In genomic region chr6:158627940-158628211, GRCh38 we compare ENCODE assay signal across 19 cellular contexts. TPM values are rescaled to one million over a fixed set of nuclear protein-coding genes. Genes with fewer than 3 reads are reported as not detected.
DNase-seq lines count a peak whose midpoint lies in the region; ATAC-seq and TF ChIP-seq lines count a peak whose summit lies in the region.
"Had no signal": no experiment of that assay in that cellular context is flagged by ENCODE, and none has a peak within 500 bp of the region (broad histone marks: within the 10 kb centered on the region; RNA-seq: fewer than 3 reads in every experiment).

No MANE protein-coding gene starts in this region.

- no peak overlapping the region for H3K27ac Mint-ChIP-seq in activated T-cell treated with anti-CD3 and anti-CD28 coated beads, Interleukin-2, amount 50 U/mL, for 72 hours
- H3K27ac Mint-ChIP-seq in WTC11 (peak overlapping the region; percentile 12), immature natural killer cell (peak overlapping the region in 5 of 6 donors; percentile 81 to 97 (median 92))
- H3K27ac Mint-ChIP-seq in stimulated activated memory B cell treated with anti-CD40 and anti-IgM and Interleukin-4, amounts not matched to agents 10 μg/mL and 1 μg/mL and 100 μg/mL, for 72 hours: peak overlapping the region; percentile 2
- H3K27ac Mint-ChIP-seq: activated T-helper 1 cell treated with anti-CD3 and anti-CD28 coated beads, Interleukin-12 subunit alpha, Interleukin-12 subunit beta, Interleukin-2, Interleukin-4 antibody, amounts not matched to agents 30 ng/mL and 10 ng/mL and 1 ng/mL, durations not matched to agents 14 hours and 24 hours and 36 hours had no signal

- no peaks in the 10 kb centered on the region for H3K27me3 Mint-ChIP-seq in activated T-cell treated with anti-CD3 and anti-CD28 coated beads, Interleukin-2, amount 50 U/mL, for 72 hours (ENCODE audit: low read depth)
- H3K27me3 Mint-ChIP-seq in WTC11 (ENCODE audit: low read depth) (no peaks in the 10 kb centered on the region), immature natural killer cell (ENCODE audit: low read depth in 3 of 3) (peaks cover 0 to 9% (median 2%) of the 10 kb centered on the region in 3 donors)
- H3K27me3 Mint-ChIP-seq in stimulated activated memory B cell treated with anti-CD40 and anti-IgM and Interleukin-4, amounts not matched to agents 10 μg/mL and 1 μg/mL and 100 μg/mL, for 72 hours: no peaks in the 10 kb centered on the region

- no peak for TF ChIP-seq CTCF in WTC11 (IDR thresholded peaks at IDR 0.05)

- H3K9me3 Mint-ChIP-seq in activated T-cell treated with anti-CD3 and anti-CD28 coated beads, Interleukin-2, amount 50 U/mL, for 72 hours: no peaks in the 10 kb centered on the region
- H3K9me3 Mint-ChIP-seq in WTC11: no peaks in the 10 kb centered on the region
- H3K9me3 Mint-ChIP-seq in immature natural killer cell: peaks cover 0 to 3% (median 0%) of the 10 kb centered on the region in 6 donors
- no peaks in the 10 kb centered on the region for H3K9me3 Mint-ChIP-seq in stimulated activated memory B cell treated with anti-CD40 and anti-IgM and Interleukin-4, amounts not matched to agents 10 μg/mL and 1 μg/mL and 100 μg/mL, for 72 hours
- H3K9me3 Mint-ChIP-seq: activated T-helper 1 cell treated with anti-CD3 and anti-CD28 coated beads, Interleukin-12 subunit alpha, Interleukin-12 subunit beta, Interleukin-2, Interleukin-4 antibody, amounts not matched to agents 30 ng/mL and 10 ng/mL and 1 ng/mL, durations not matched to agents 14 hours and 24 hours and 36 hours had no signal

- CTCF ChIA-PET in WTC11 (lab: Charles Lee): interaction anchor here (1.4 to 1.8 kb wide), 3 partner anchors 23 to 414 kb away, joined by 4 to 11 read pairs (median 6); no protein-coding TSS in a partner anchor

- no peak overlapping the region for H3K4me3 Mint-ChIP-seq in activated T-cell treated with anti-CD3 and anti-CD28 coated beads, Interleukin-2, amount 50 U/mL, for 72 hours
- no peak overlapping the region for H3K4me3 Mint-ChIP-seq in WTC11
- H3K4me3 Mint-ChIP-seq in immature natural killer cell: no peak overlapping the region
- H3K4me3 Mint-ChIP-seq in stimulated activated memory B cell treated with anti-CD40 and anti-IgM and Interleukin-4, amounts not matched to agents 10 μg/mL and 1 μg/mL and 100 μg/mL, for 72 hours: no peak overlapping the region
- H3K4me3 Mint-ChIP-seq: activated T-helper 1 cell treated with anti-CD3 and anti-CD28 coated beads, Interleukin-12 subunit alpha, Interleukin-12 subunit beta, Interleukin-2, Interleukin-4 antibody, amounts not matched to agents 30 ng/mL and 10 ng/mL and 1 ng/mL, durations not matched to agents 14 hours and 24 hours and 36 hours had no signal

- peaks cover 49% of the 10 kb centered on the region for H3K4me1 Mint-ChIP-seq in activated T-cell treated with anti-CD3 and anti-CD28 coated beads, Interleukin-2, amount 50 U/mL, for 72 hours (ENCODE audit: low read depth)
- H3K4me1 Mint-ChIP-seq in WTC11 (peaks cover 23% of the 10 kb centered on the region), immature natural killer cell (peaks cover 39 to 54% of the 10 kb centered on the region in 2 donors)
- H3K4me1 Mint-ChIP-seq in stimulated activated memory B cell treated with anti-CD40 and anti-IgM and Interleukin-4, amounts not matched to agents 10 μg/mL and 1 μg/mL and 100 μg/mL, for 72 hours: no peaks in the 10 kb centered on the region

- H3K36me3 Mint-ChIP-seq in activated T-cell treated with anti-CD3 and anti-CD28 coated beads, Interleukin-2, amount 50 U/mL, for 72 hours (ENCODE audit: insufficient read depth in 2 of 2): peaks cover 7 to 30% of the 10 kb centered on the region in 2 donors
- H3K36me3 Mint-ChIP-seq in WTC11: peaks cover 45% of the 10 kb centered on the region
- peaks cover 34 to 72% (median 34%) of the 10 kb centered on the region in 3 donors for H3K36me3 Mint-ChIP-seq in immature natural killer cell
- peaks cover 44% of the 10 kb centered on the region for H3K36me3 Mint-ChIP-seq in stimulated activated memory B cell treated with anti-CD40 and anti-IgM and Interleukin-4, amounts not matched to agents 10 μg/mL and 1 μg/mL and 100 μg/mL, for 72 hours

- no peak for ATAC-seq in activated T-cell treated with anti-CD3 and anti-CD28 coated beads, Interleukin-2, amount 50 U/mL, for 72 hours (replicated peaks in 1 of 2)
- ATAC-seq in WTC11 (no peak), GM21526 (IDR thresholded peaks at IDR 0.05; ENCODE audit: low FRiP score, unreplicated experiment) (no peak)
- no peak for ATAC-seq in stimulated activated memory B cell treated with anti-CD40 and anti-IgM and Interleukin-4, amounts not matched to agents 10 μg/mL and 1 μg/mL and 100 μg/mL, for 72 hours
- ATAC-seq: A549; mucosa of descending colon; right lobe of liver; stimulated activated naive CD8-positive, alpha-beta T cell treated with anti-CD3 and anti-CD28 coated beads, Interleukin-15, Interleukin-2, amounts not matched to agents 100 U/mL and 50 U/mL, for 24 hours had no signal

- POLR2A ChIA-PET in WTC11 (lab: Charles Lee): no interaction called here

- DNase-seq in activated T-cell treated with anti-CD3 and anti-CD28 coated beads, Interleukin-2, amount 50 U/mL, for 1 hour: peak; percentile 4
- no peak for DNase-seq in activated T-cell treated with anti-CD3 and anti-CD28 coated beads, Interleukin-2, amount 50 U/mL, for 72 hours
- no peak for DNase-seq in WTC11 (ENCODE audit: low spot score)
- no peak for DNase-seq in immature natural killer cell
- DNase-seq in NCI-H524 treated with DMSO at 0.1 percent for 48 hours (lab: John Stamatoyannopoulos, UW): no peak
- no peak for DNase-seq in NCI-H2081 (lab: John Stamatoyannopoulos, UW)
- DNase-seq: amygdala; DMS 273 treated with DMSO at 0.1 percent for 48 hours; GDM1; left ventricle myocardium inferior; mucosa of descending colon; NCI-H1436; NCI-H526 treated with DMSO at 0.1 percent for 48 hours; stimulated activated naive CD8-positive, alpha-beta T cell treated with anti-CD3 and anti-CD28 coated beads, Interleukin-15, Interleukin-2, amounts not matched to agents 100 U/mL and 50 U/mL, for 24 hours had no signal

TF ChIP-seq in WTC11, 78 proteins besides CTCF, POLR2A, EP300 and RAD21 (continues in another document):
- TF ChIP-seq, protein P1, sequence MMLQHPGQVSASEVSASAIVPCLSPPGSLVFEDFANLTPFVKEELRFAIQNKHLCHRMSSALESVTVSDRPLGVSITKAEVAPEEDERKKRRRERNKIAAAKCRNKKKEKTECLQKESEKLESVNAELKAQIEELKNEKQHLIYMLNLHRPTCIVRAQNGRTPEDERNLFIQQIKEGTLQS (CRISPR knock-in tag; conservative IDR thresholded peaks at IDR 0.05): no peak
- TF ChIP-seq NR3C1 (CRISPR knock-in tag; conservative IDR thresholded peaks at IDR 0.05; ENCODE audit: low read depth) (no peak), ZNF138 (CRISPR knock-in tag; conservative IDR thresholded peaks at IDR 0.05) (no peak), MXD4 (CRISPR knock-in tag; IDR thresholded peaks at IDR 0.05; ENCODE audit: borderline replicate concordance) (no peak), ELF4 (CRISPR knock-in tag; IDR thresholded peaks at IDR 0.05; ENCODE audit: low read depth) (no peak), MLX (CRISPR knock-in tag; IDR thresholded peaks at IDR 0.05) (no peak), IRF2 (CRISPR knock-in tag; IDR thresholded peaks at IDR 0.05; ENCODE audit: borderline replicate concordance, low read depth) (no peak), JUN (CRISPR knock-in tag; IDR thresholded peaks at IDR 0.05) (no peak), ZNF232 (CRISPR knock-in tag; IDR thresholded peaks at IDR 0.05) (no peak)
- TF ChIP-seq, protein P2, sequence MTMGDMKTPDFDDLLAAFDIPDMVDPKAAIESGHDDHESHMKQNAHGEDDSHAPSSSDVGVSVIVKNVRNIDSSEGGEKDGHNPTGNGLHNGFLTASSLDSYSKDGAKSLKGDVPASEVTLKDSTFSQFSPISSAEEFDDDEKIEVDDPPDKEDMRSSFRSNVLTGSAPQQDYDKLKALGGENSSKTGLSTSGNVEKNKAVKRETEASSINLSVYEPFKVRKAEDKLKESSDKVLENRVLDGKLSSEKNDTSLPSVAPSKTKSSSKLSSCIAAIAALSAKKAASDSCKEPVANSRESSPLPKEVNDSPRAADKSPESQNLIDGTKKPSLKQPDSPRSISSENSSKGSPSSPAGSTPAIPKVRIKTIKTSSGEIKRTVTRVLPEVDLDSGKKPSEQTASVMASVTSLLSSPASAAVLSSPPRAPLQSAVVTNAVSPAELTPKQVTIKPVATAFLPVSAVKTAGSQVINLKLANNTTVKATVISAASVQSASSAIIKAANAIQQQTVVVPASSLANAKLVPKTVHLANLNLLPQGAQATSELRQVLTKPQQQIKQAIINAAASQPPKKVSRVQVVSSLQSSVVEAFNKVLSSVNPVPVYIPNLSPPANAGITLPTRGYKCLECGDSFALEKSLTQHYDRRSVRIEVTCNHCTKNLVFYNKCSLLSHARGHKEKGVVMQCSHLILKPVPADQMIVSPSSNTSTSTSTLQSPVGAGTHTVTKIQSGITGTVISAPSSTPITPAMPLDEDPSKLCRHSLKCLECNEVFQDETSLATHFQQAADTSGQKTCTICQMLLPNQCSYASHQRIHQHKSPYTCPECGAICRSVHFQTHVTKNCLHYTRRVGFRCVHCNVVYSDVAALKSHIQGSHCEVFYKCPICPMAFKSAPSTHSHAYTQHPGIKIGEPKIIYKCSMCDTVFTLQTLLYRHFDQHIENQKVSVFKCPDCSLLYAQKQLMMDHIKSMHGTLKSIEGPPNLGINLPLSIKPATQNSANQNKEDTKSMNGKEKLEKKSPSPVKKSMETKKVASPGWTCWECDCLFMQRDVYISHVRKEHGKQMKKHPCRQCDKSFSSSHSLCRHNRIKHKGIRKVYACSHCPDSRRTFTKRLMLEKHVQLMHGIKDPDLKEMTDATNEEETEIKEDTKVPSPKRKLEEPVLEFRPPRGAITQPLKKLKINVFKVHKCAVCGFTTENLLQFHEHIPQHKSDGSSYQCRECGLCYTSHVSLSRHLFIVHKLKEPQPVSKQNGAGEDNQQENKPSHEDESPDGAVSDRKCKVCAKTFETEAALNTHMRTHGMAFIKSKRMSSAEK (CRISPR knock-in tag; IDR thresholded peaks at IDR 0.05; ENCODE audit: borderline replicate concordance): no peak

RNA-seq across cellular contexts. Expression of gene DYNLT1, which starts 16.7 kb away (rescaled TPM):
- 100 to 1,000 TPM; 111 to 127 TPM for total RNA-seq in activated T-cell treated with anti-CD3 and anti-CD28 coated beads, Interleukin-2, amount 50 U/mL, for 72 hours
- 79.0 to 98.1 TPM (median 91.8 TPM) in 3 replicates for total RNA-seq in WTC11 (2021)
- polyA plus RNA-seq in immature natural killer cell: 100 to 1,000 TPM in 2 of 3 donors, 10 to 100 TPM in 1; 94.2 to 141 (median 119) TPM

RNA-seq across cellular contexts. Expression of gene SYTL3, which starts 22.0 kb away (rescaled TPM):
- total RNA-seq in activated T-cell treated with anti-CD3 and anti-CD28 coated beads, Interleukin-2, amount 50 U/mL, for 72 hours: 100 to 1,000 TPM; 267 to 353 TPM
- total RNA-seq in WTC11 (2021): 0.27 to 0.39 TPM (median 0.28 TPM) in 3 replicates
- polyA plus RNA-seq in immature natural killer cell: 10 to 100 TPM; 45.4 to 56.5 (median 52.0) TPM

Comparison
In these comparisons a context has a peak if more than half of its experiments do, and no peak if none do; other contexts are left out.
1. RNA of gene SYTL3, which starts 22.0 kb away (total RNA-seq): 267 to 353 TPM in activated T-cell treated with anti-CD3 and anti-CD28 coated beads, Interleukin-2, amount 50 U/mL, for 72 hours; 0.27 to 0.39 TPM in WTC11; every median in the first group is over 100 times any median in the second.